In genomic region chr7:18590744-18591340, GRCh38 we compare ENCODE assay signal across 7 cellular contexts.
A peak's percentile ranks its signal among the peaks of the same experiment; 100 is the strongest.
DNase-seq lines count a peak whose midpoint lies in the region; ATAC-seq and TF ChIP-seq lines count a peak whose summit lies in the region.

No MANE protein-coding gene starts in this region.

- H3K27me3 Mint-ChIP-seq in neural crest cell (ENCODE audit: low read depth) = no peaks in the 10 kb centered on the region

- no peaks in the 10 kb centered on the region for H3K9me3 Mint-ChIP-seq in neural crest cell

- TF ChIP-seq CTCF in GM12873 (IDR thresholded peaks at IDR 0.05; ENCODE audit: insufficient read depth, low read depth, low read length, missing control alignments) = peak; percentile 39
- TF ChIP-seq CTCF in neural crest cell (conservative IDR thresholded peaks at IDR 0.05) = peak; percentile 77

- peak; percentile 16 for DNase-seq in NCI-H2196 (lab: John Stamatoyannopoulos, UW; ENCODE audit: unreplicated experiment)
- peak; percentile 75 for DNase-seq in dedifferentiated amniotic fluid mesenchymal stem cell (ENCODE audit: extremely low spot score)
- DNase-seq in neural crest cell (ENCODE audit: low read depth, low spot score) = no peak
- no peak for DNase-seq in germinal center (ENCODE audit: low spot score)

- H3K36me3 Mint-ChIP-seq in neural crest cell (ENCODE audit: low read depth) = peaks cover 5% of the 10 kb centered on the region

- ATAC-seq in GM18873 (IDR thresholded peaks at IDR 0.05; ENCODE audit: low FRiP score, unreplicated experiment) (no peak), GM19395 (IDR thresholded peaks at IDR 0.05; ENCODE audit: unreplicated experiment) (no peak)

- H3K27ac Mint-ChIP-seq in neural crest cell (ENCODE audit: unreplicated experiment) = no peak overlapping the region

- no peak overlapping the region for H3K4me3 Mint-ChIP-seq in neural crest cell

- H3K4me1 Mint-ChIP-seq in neural crest cell = peaks cover 8% of the 10 kb centered on the region

Comparison
In these comparisons a context has a peak if more than half of its experiments do, and no peak if none do; other contexts are left out.
1. DNase-seq: peak in NCI-H2196 (single experiment) and dedifferentiated amniotic fluid mesenchymal stem cell (single experiment); none in neural crest cell (single experiment) and germinal center (single experiment).